32 cellular contexts compared by ENCODE assay signal in the genomic region with DNA sequence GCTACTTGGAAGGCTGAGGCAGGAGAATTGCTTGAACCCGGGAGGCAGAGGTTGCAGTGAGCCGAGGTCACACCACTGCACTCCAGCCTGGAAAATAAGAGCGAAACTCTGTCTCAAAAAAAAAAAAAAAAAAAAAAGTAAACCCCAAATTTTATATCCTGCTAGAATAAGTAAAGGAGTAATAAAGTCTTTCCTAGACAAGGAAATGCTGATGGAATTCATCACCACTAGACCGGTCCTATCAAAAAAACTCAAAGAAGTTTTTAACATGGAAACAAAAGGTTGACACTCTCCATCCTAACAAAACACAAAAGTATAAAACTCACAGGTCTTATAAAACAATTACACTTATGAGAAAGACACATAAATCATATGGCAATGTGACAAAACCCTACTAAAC.
"Had no signal": no experiment of that assay in that cellular context is flagged by ENCODE, and none has a peak within 500 bp of the region (broad histone marks: within the 10 kb centered on the region; RNA-seq: fewer than 3 reads in every experiment).

No MANE protein-coding gene starts in this region.

- H3K27me3 ChIP-seq: neural progenitor cell, neutrophil, right atrium auricular region, suprapubic skin, tibial artery, upper lobe of right lung had no signal

- H3K4me3 ChIP-seq: lower lobe of right lung, neural progenitor cell, psoas muscle, right atrium auricular region, skin epidermis, suprapubic skin, thoracic aorta, tibial artery, upper lobe of right lung had no signal

- ATAC-seq: left cardiac atrium; left lobe of liver; lower lobe of right lung; natural killer cell; psoas muscle; sciatic nerve; stimulated activated effector memory CD8-positive, alpha-beta T cell treated with anti-CD3 and anti-CD28 coated beads, Interleukin-12 subunit alpha, Interleukin-12 subunit beta, amount 100 ng/mL, for 72 hours; upper lobe of right lung had no signal

- H3K36me3 ChIP-seq: lower lobe of right lung, neural progenitor cell, neutrophil, right atrium auricular region, suprapubic skin, thoracic aorta, tibial artery, upper lobe of right lung had no signal

- H2AFZ ChIP-seq: neural progenitor cell, parathyroid adenoma had no signal

- H3K36me3 Mint-ChIP-seq: stimulated activated effector memory CD8-positive, alpha-beta T cell treated with anti-CD3 and anti-CD28 coated beads, Interleukin-12 subunit alpha, Interleukin-12 subunit beta, amount 100 ng/mL, for 72 hours had no signal

- H3K27ac ChIP-seq: lower lobe of right lung, neural progenitor cell, neutrophil, parathyroid adenoma, psoas muscle, right atrium auricular region, skin epidermis, suprapubic skin, thoracic aorta, tibial artery, upper lobe of right lung had no signal

- FAIRE-seq: keratinocyte, urothelium cell line had no signal

- H3K27me3 Mint-ChIP-seq: naive B cell; stimulated activated naive CD8-positive, alpha-beta T cell treated with anti-CD3 and anti-CD28 coated beads, Interleukin-15, Interleukin-2, amounts not matched to agents 100 ng/mL and 50 ng/mL, for 24 hours had no signal

- H3K4me3 Mint-ChIP-seq: naive B cell; natural killer cell; nephron progenitor cell; neural progenitor cell; stimulated activated effector memory CD8-positive, alpha-beta T cell treated with anti-CD3 and anti-CD28 coated beads, Interleukin-12 subunit alpha, Interleukin-12 subunit beta, amount 100 ng/mL, for 72 hours; stimulated activated naive CD8-positive, alpha-beta T cell treated with anti-CD3 and anti-CD28 coated beads, Interleukin-15, Interleukin-2, amounts not matched to agents 100 ng/mL and 50 ng/mL, for 24 hours had no signal

- H3K27ac Mint-ChIP-seq: naive B cell; natural killer cell; nephron progenitor cell; neural progenitor cell; stimulated activated effector memory CD8-positive, alpha-beta T cell treated with anti-CD3 and anti-CD28 coated beads, Interleukin-12 subunit alpha, Interleukin-12 subunit beta, amount 100 ng/mL, for 72 hours; stimulated activated naive CD8-positive, alpha-beta T cell treated with anti-CD3 and anti-CD28 coated beads, Interleukin-15, Interleukin-2, amounts not matched to agents 100 ng/mL and 50 ng/mL, for 24 hours had no signal

- DNase-seq: hippocampal formation; kidney glomerular epithelial cell; left cardiac atrium; lower lobe of right lung; mammary epithelial cell; mesenchymal stem cell; naive B cell; natural killer cell; nephron progenitor cell; occipital lobe; psoas muscle; stimulated activated CD4-positive, alpha-beta T cell treated with anti-CD3 and anti-CD28 coated beads, Interleukin-12 subunit alpha, Interleukin-12 subunit beta, amount 100 ng/mL, for 4 hours; stimulated activated CD4-positive, alpha-beta T cell treated with anti-CD3 and anti-CD28 coated beads, Interleukin-15, amount 100 ng/mL, for 24 hours; stimulated activated CD4-positive, alpha-beta T cell treated with anti-CD3 and anti-CD28 coated beads, Interleukin-2, amount 100 ng/mL, for 24 hours; stimulated activated CD4-positive, alpha-beta T cell treated with anti-CD3 and anti-CD28 coated beads, Interleukin-4, amount 100 ng/mL, for 24 hours; stimulated activated naive CD4-positive, alpha-beta T cell; tibial artery; trophoblast cell; upper lobe of right lung had no signal

- H3K9ac ChIP-seq: neural progenitor cell, parathyroid adenoma had no signal

- H3K9me3 ChIP-seq: neutrophil had no signal

- H3K4me1 ChIP-seq: lower lobe of right lung, neural progenitor cell, parathyroid adenoma, psoas muscle, suprapubic skin, upper lobe of right lung had no signal

- H3K4me1 Mint-ChIP-seq: nephron progenitor cell, neural progenitor cell had no signal

- H3K4me2 ChIP-seq: neural progenitor cell had no signal
